37 cellular contexts compared by ENCODE assay signal in genomic region chr3:34247401-34247800, GRCh38.
"Had no signal": no experiment of that assay in that cellular context is flagged by ENCODE, and none has a peak within 500 bp of the region (broad histone marks: within the 10 kb centered on the region; RNA-seq: fewer than 3 reads in every experiment).

No MANE protein-coding gene starts in this region.

- H3K36me3 Mint-ChIP-seq: activated naive CD4-positive, alpha-beta T cell treated with anti-CD3 and anti-CD28 coated beads, Interleukin-2, amount 10 ng/mL, durations not matched to agents 7 days and 5 days; activated naive CD4-positive, alpha-beta T cell treated with anti-CD3 and anti-CD28 coated beads, Interleukin-2, amount 50 U/mL, for 24 hours; activated naive CD4-positive, alpha-beta T cell treated with anti-CD3 and anti-CD28 coated beads, Interleukin-2, amount 50 U/mL, for 72 hours; activated naive CD8-positive, alpha-beta T cell; activated naive CD8-positive, alpha-beta T cell treated with anti-CD3 and anti-CD28 coated beads for 36 hours; activated naive CD8-positive, alpha-beta T cell treated with anti-CD3 and anti-CD28 coated beads, Interleukin-2, amount 10 ng/mL, durations not matched to agents 7 days and 5 days; brain had no signal

- H3K36me3 ChIP-seq: adrenal gland, ascending aorta, brain microvascular endothelial cell, breast epithelium, cardiac muscle cell had no signal

- H3K27me3 ChIP-seq: adrenal gland, ascending aorta, body of pancreas, brain microvascular endothelial cell, breast epithelium, cardiac muscle cell had no signal

- H3K4me3 ChIP-seq: adrenal gland, ascending aorta, body of pancreas, breast epithelium, cardiac muscle cell had no signal

- H3K27ac Mint-ChIP-seq: activated naive CD4-positive, alpha-beta T cell treated with anti-CD3 and anti-CD28 coated beads for 36 hours; activated naive CD4-positive, alpha-beta T cell treated with anti-CD3 and anti-CD28 coated beads, Interleukin-2, amount 10 ng/mL, durations not matched to agents 7 days and 5 days; activated naive CD4-positive, alpha-beta T cell treated with anti-CD3 and anti-CD28 coated beads, Interleukin-2, amount 50 U/mL, for 24 hours; activated naive CD4-positive, alpha-beta T cell treated with anti-CD3 and anti-CD28 coated beads, Interleukin-2, amount 50 U/mL, for 72 hours; activated naive CD8-positive, alpha-beta T cell; activated naive CD8-positive, alpha-beta T cell treated with anti-CD3 and anti-CD28 coated beads for 36 hours; activated naive CD8-positive, alpha-beta T cell treated with anti-CD3 and anti-CD28 coated beads, Interleukin-2, amount 10 ng/mL, durations not matched to agents 7 days and 5 days; activated naive CD8-positive, alpha-beta T cell treated with anti-CD3 and anti-CD28 coated beads, Interleukin-2, amount 50 U/mL, for 24 hours; activated T-cell treated with anti-CD3 and anti-CD28 coated beads, Interleukin-2, amount 50 U/mL, for 24 hours; activated T-cell treated with anti-CD3 and anti-CD28 coated beads, Interleukin-2, amount 50 U/mL, for 72 hours; activated T-helper 1 cell treated with anti-CD3 and anti-CD28 coated beads, Interleukin-12 subunit alpha, Interleukin-12 subunit beta, Interleukin-2, Interleukin-4 antibody, amounts not matched to agents 30 ng/mL and 10 ng/mL and 1 ng/mL, durations not matched to agents 14 hours and 24 hours and 36 hours; activated T-helper 17 cell treated with anti-CD3 and anti-CD28 coated beads, Interleukin-2, amount 50 U/mL, for 72 hours; activated T-helper 2 cell treated with anti-CD3 and anti-CD28 coated beads, Interferon-gamma antibody, Interleukin-2, Interleukin-4, amounts not matched to agents 10 μg/mL and 5 μg/mL and 100 μg/mL, durations not matched to agents 14 hours and 24 hours and 36 hours; brain had no signal

- H3K4me1 Mint-ChIP-seq: activated naive CD4-positive, alpha-beta T cell treated with anti-CD3 and anti-CD28 coated beads, Interleukin-2, amount 10 ng/mL, durations not matched to agents 7 days and 5 days; activated naive CD4-positive, alpha-beta T cell treated with anti-CD3 and anti-CD28 coated beads, Interleukin-2, amount 50 U/mL, for 24 hours; activated T-helper 17 cell treated with anti-CD3 and anti-CD28 coated beads, Interleukin-2, amount 50 U/mL, for 72 hours; brain had no signal

- H3K9me3 Mint-ChIP-seq: activated naive CD4-positive, alpha-beta T cell treated with anti-CD3 and anti-CD28 coated beads for 36 hours; activated naive CD4-positive, alpha-beta T cell treated with anti-CD3 and anti-CD28 coated beads, Interleukin-2, amount 10 ng/mL, durations not matched to agents 7 days and 5 days; activated naive CD4-positive, alpha-beta T cell treated with anti-CD3 and anti-CD28 coated beads, Interleukin-2, amount 50 U/mL, for 24 hours; activated naive CD8-positive, alpha-beta T cell treated with anti-CD3 and anti-CD28 coated beads for 36 hours; activated naive CD8-positive, alpha-beta T cell treated with anti-CD3 and anti-CD28 coated beads, Interleukin-2, amount 10 ng/mL, durations not matched to agents 7 days and 5 days; activated naive CD8-positive, alpha-beta T cell treated with anti-CD3 and anti-CD28 coated beads, Interleukin-2, amount 50 U/mL, for 24 hours; activated T-cell treated with anti-CD3 and anti-CD28 coated beads, Interleukin-2, amount 50 U/mL, for 24 hours; activated T-cell treated with anti-CD3 and anti-CD28 coated beads, Interleukin-2, amount 50 U/mL, for 4 hours; activated T-cell treated with anti-CD3 and anti-CD28 coated beads, Interleukin-2, amount 50 U/mL, for 72 hours; activated T-helper 1 cell treated with anti-CD3 and anti-CD28 coated beads, Interleukin-12 subunit alpha, Interleukin-12 subunit beta, Interleukin-2, Interleukin-4 antibody, amounts not matched to agents 30 ng/mL and 10 ng/mL and 1 ng/mL, durations not matched to agents 14 hours and 24 hours and 36 hours; activated T-helper 17 cell treated with anti-CD3 and anti-CD28 coated beads, Interleukin-2, amount 50 U/mL, for 72 hours; activated T-helper 2 cell treated with anti-CD3 and anti-CD28 coated beads, Interferon-gamma antibody, Interleukin-2, Interleukin-4, amounts not matched to agents 10 μg/mL and 5 μg/mL and 100 μg/mL, durations not matched to agents 14 hours and 24 hours and 36 hours; central memory CD8-positive, alpha-beta T cell had no signal

- H3K4me1 ChIP-seq: adrenal gland, ascending aorta, body of pancreas, breast epithelium had no signal

- H3K27me3 Mint-ChIP-seq: activated naive CD4-positive, alpha-beta T cell treated with anti-CD3 and anti-CD28 coated beads, Interleukin-2, amount 10 ng/mL, durations not matched to agents 7 days and 5 days; activated naive CD4-positive, alpha-beta T cell treated with anti-CD3 and anti-CD28 coated beads, Interleukin-2, amount 50 U/mL, for 24 hours; activated naive CD8-positive, alpha-beta T cell; activated naive CD8-positive, alpha-beta T cell treated with anti-CD3 and anti-CD28 coated beads for 36 hours; activated naive CD8-positive, alpha-beta T cell treated with anti-CD3 and anti-CD28 coated beads, Interleukin-2, amount 50 U/mL, for 24 hours; activated T-cell treated with anti-CD3 and anti-CD28 coated beads, Interleukin-2, amount 50 U/mL, for 24 hours; activated T-helper 17 cell treated with anti-CD3 and anti-CD28 coated beads, Interleukin-2, amount 50 U/mL, for 72 hours; brain; central memory CD8-positive, alpha-beta T cell had no signal

- H3K4me3 Mint-ChIP-seq: activated naive CD4-positive, alpha-beta T cell treated with anti-CD3 and anti-CD28 coated beads for 36 hours; activated naive CD4-positive, alpha-beta T cell treated with anti-CD3 and anti-CD28 coated beads, Interleukin-2, amount 10 ng/mL, durations not matched to agents 7 days and 5 days; activated naive CD4-positive, alpha-beta T cell treated with anti-CD3 and anti-CD28 coated beads, Interleukin-2, amount 50 U/mL, for 24 hours; activated naive CD8-positive, alpha-beta T cell; activated naive CD8-positive, alpha-beta T cell treated with anti-CD3 and anti-CD28 coated beads for 36 hours; activated naive CD8-positive, alpha-beta T cell treated with anti-CD3 and anti-CD28 coated beads, Interleukin-2, amount 10 ng/mL, durations not matched to agents 7 days and 5 days; activated naive CD8-positive, alpha-beta T cell treated with anti-CD3 and anti-CD28 coated beads, Interleukin-2, amount 50 U/mL, for 24 hours; activated T-cell treated with anti-CD3 and anti-CD28 coated beads, Interleukin-2, amount 50 U/mL, for 24 hours; activated T-cell treated with anti-CD3 and anti-CD28 coated beads, Interleukin-2, amount 50 U/mL, for 4 hours; activated T-cell treated with anti-CD3 and anti-CD28 coated beads, Interleukin-2, amount 50 U/mL, for 72 hours; activated T-helper 1 cell treated with anti-CD3 and anti-CD28 coated beads, Interleukin-12 subunit alpha, Interleukin-12 subunit beta, Interleukin-2, Interleukin-4 antibody, amounts not matched to agents 30 ng/mL and 10 ng/mL and 1 ng/mL, durations not matched to agents 14 hours and 24 hours and 36 hours; activated T-helper 17 cell treated with anti-CD3 and anti-CD28 coated beads, Interleukin-2, amount 50 U/mL, for 72 hours; brain; central memory CD8-positive, alpha-beta T cell had no signal

- H3K27ac ChIP-seq: adrenal gland, ascending aorta, body of pancreas, brain microvascular endothelial cell, breast epithelium, cardiac muscle cell had no signal

- H3K9me3 ChIP-seq: adrenal gland, body of pancreas had no signal

- DNase-seq: activated effector memory CD4-positive, alpha-beta T cell treated with anti-CD3 and anti-CD28 coated beads, Interleukin-2, amount 50 U/mL, for 16 hours; activated effector memory CD4-positive, alpha-beta T cell treated with Interleukin-2 at 50 U/mL for 16 hours; activated gamma-delta T cell; activated gamma-delta T cell treated with Interleukin-2 at 50 U/mL for 16 hours; activated naive CD4-positive, alpha-beta T cell; activated naive CD4-positive, alpha-beta T cell treated with anti-CD3 and anti-CD28 coated beads for 36 hours; activated naive CD4-positive, alpha-beta T cell treated with anti-CD3 and anti-CD28 coated beads, Interleukin-2, amount 10 ng/mL, durations not matched to agents 7 days and 5 days; activated naive CD4-positive, alpha-beta T cell treated with anti-CD3 and anti-CD28 coated beads, Interleukin-2, amount 50 U/mL, for 16 hours; activated naive CD4-positive, alpha-beta T cell treated with Interleukin-2 at 50 U/mL for 16 hours; activated naive CD8-positive, alpha-beta T cell treated with anti-CD3 and anti-CD28 coated beads for 36 hours; activated naive CD8-positive, alpha-beta T cell treated with anti-CD3 and anti-CD28 coated beads, Interleukin-2, amount 10 ng/mL, durations not matched to agents 7 days and 5 days; activated naive CD8-positive, alpha-beta T cell treated with anti-CD3 and anti-CD28 coated beads, Interleukin-2, amount 50 U/mL, for 24 hours; activated T-cell treated with anti-CD3 and anti-CD28 coated beads, Interleukin-2, amount 50 U/mL, for 24 hours; activated T-cell treated with anti-CD3 and anti-CD28 coated beads, Interleukin-2, amount 50 U/mL, for 4 hours; activated T-cell treated with anti-CD3 and anti-CD28 coated beads, Interleukin-2, amount 50 U/mL, for 48 hours; activated T-cell treated with anti-CD3 and anti-CD28 coated beads, Interleukin-2, amount 50 U/mL, for 72 hours; adrenal gland; amniotic stem cell; amygdala; anterior cingulate cortex; aorta; body of pancreas; brain microvascular endothelial cell; caudate nucleus; central memory CD4-positive, alpha-beta T cell; cerebellar nuclear complex had no signal

- ATAC-seq: activated naive CD4-positive, alpha-beta T cell treated with anti-CD3 and anti-CD28 coated beads, Interleukin-2, amount 50 U/mL, for 72 hours; activated naive CD8-positive, alpha-beta T cell treated with anti-CD3 and anti-CD28 coated beads, Interleukin-2, amount 50 U/mL, for 24 hours; activated T-cell treated with anti-CD3 and anti-CD28 coated beads, Interleukin-2, amount 50 U/mL, for 4 hours; activated T-cell treated with anti-CD3 and anti-CD28 coated beads, Interleukin-2, amount 50 U/mL, for 72 hours; activated T-helper 17 cell treated with anti-CD3 and anti-CD28 coated beads, Interleukin-2, amount 50 U/mL, for 72 hours; body of pancreas had no signal
